In the genomic region with DNA sequence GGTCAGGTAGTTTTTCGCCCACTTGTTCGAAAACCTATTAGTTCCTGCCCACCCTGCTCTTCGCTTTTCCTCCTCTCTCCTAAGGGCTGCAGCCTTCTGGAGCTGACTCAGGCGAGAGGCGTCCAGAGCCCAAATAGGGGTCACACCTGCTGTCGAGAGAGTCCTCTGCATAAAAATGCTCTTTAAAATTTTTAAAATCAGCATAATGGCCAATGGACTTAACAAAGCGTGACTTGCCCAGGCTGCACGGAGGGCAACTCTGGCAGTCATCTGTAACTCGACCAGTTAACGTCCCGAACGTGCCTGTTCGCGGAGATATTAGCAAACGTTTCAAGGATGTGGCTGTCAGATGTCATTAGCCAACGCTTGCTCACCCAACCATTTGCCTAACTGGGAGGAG, we compare ENCODE assay signal across 18 cellular contexts. TPM values are rescaled to one million over a fixed set of nuclear protein-coding genes. Genes with fewer than 3 reads are reported as not detected.
DNase-seq lines count a peak whose midpoint lies in the region; ATAC-seq and TF ChIP-seq lines count a peak whose summit lies in the region.
"Had no signal": no experiment of that assay in that cellular context is flagged by ENCODE, and none has a peak within 500 bp of the region (broad histone marks: within the 10 kb centered on the region; RNA-seq: fewer than 3 reads in every experiment).

No MANE protein-coding gene starts in this region.

- H3K27me3 ChIP-seq in mesenchymal stem cell (ENCODE audit: control insufficient read depth in 1 of 2, insufficient read depth in 1 of 2, low read length in 2 of 2) (peaks cover 31 to 64% of the 10 kb centered on the region in 2 experiments), skeletal muscle tissue (ENCODE audit: control insufficient read depth in 3 of 3, insufficient read depth in 3 of 3, low read length in 3 of 3) (peaks cover 52 to 70% (median 55%) of the 10 kb centered on the region in 3 donors), upper lobe of right lung (peaks cover 60% of the 10 kb centered on the region), thyroid gland (peaks cover 20% of the 10 kb centered on the region)
- no peaks in the 10 kb centered on the region for H3K27me3 ChIP-seq in CD8-positive, alpha-beta memory T cell (ENCODE audit: insufficient read depth, low read length, poor library complexity, severe bottlenecking)

- no peak overlapping the region for H2BK5ac ChIP-seq in mesenchymal stem cell (ENCODE audit: low read depth, low read length, poor library complexity, severe bottlenecking)

- no peak for TF ChIP-seq POLR2A in thyroid gland (IDR thresholded peaks at IDR 0.05)

- H3K79me1 ChIP-seq in mesenchymal stem cell (replicated peaks; ENCODE audit: low read length, poor library complexity, severe bottlenecking), result no peaks in the 10 kb centered on the region

- no peak overlapping the region for H2BK15ac ChIP-seq in mesenchymal stem cell (ENCODE audit: low read depth, poor library complexity, severe bottlenecking)

- no peak for TF ChIP-seq CTCF in upper lobe of right lung (IDR thresholded peaks at IDR 0.05)
- no peak for TF ChIP-seq CTCF in thyroid gland (IDR thresholded peaks at IDR 0.05)

- POLR2A ChIA-PET in CD8-positive, alpha-beta memory T cell (lab: Charles Lee), result no interaction called here

- H3K4me1 ChIP-seq in mesenchymal stem cell (ENCODE audit: control insufficient read depth, insufficient read depth, low read depth, low read length) (peaks cover 16% of the 10 kb centered on the region), skeletal muscle tissue (ENCODE audit: control insufficient read depth in 3 of 3, insufficient read depth in 3 of 3, low read length in 3 of 3) (peaks cover 8 to 21% (median 16%) of the 10 kb centered on the region in 3 donors), upper lobe of right lung (no peaks in the 10 kb centered on the region), thyroid gland (peaks cover 0 to 10% of the 10 kb centered on the region in 2 donors)
- no peaks in the 10 kb centered on the region for H3K4me1 ChIP-seq in CD8-positive, alpha-beta memory T cell (ENCODE audit: insufficient read depth, low read length)

- H4K8ac ChIP-seq in mesenchymal stem cell (ENCODE audit: low read length), result no peak overlapping the region

- 6% methylated on average over 16 of the region's 16 CpGs for WGBS in mesenchymal stem cell
- WGBS in thyroid gland, 2 donors, result 3 to 5% methylated on average over 16 of the region's 16 CpGs

- H3K9ac ChIP-seq in mesenchymal stem cell (ENCODE audit: low read length), result no peak overlapping the region
- no peak overlapping the region for H3K9ac ChIP-seq in skeletal muscle tissue (ENCODE audit: low read depth in 1 of 3, low read length in 3 of 3)

- peak overlapping the region; percentile 86 for H3K4me2 ChIP-seq in mesenchymal stem cell (ENCODE audit: low read length, poor library complexity, severe bottlenecking)

- H3K36me3 ChIP-seq in mesenchymal stem cell (ENCODE audit: control insufficient read depth in 1 of 2, insufficient read depth in 2 of 2, low read depth in 1 of 2, low read length in 2 of 2), result no peaks in the 10 kb centered on the region
- H3K36me3 ChIP-seq in skeletal muscle tissue (ENCODE audit: control insufficient read depth in 3 of 3, insufficient read depth in 3 of 3, low read length in 3 of 3), result no peaks in the 10 kb centered on the region
- H3K36me3 ChIP-seq in upper lobe of right lung, result no peaks in the 10 kb centered on the region
- H3K36me3 ChIP-seq in thyroid gland, result no peaks in the 10 kb centered on the region
- no peaks in the 10 kb centered on the region for H3K36me3 ChIP-seq in CD8-positive, alpha-beta memory T cell (ENCODE audit: insufficient read depth, low read length)

- peak; percentile 38 for DNase-seq in M059J (ENCODE audit: low read depth)
- DNase-seq in ecto neural progenitor cell (ENCODE audit: low spot score), result peak; percentile 68
- DNase-seq in mesenchymal stem cell, result no peak
- DNase-seq in upper lobe of right lung, result no peak
- DNase-seq in thyroid gland, result no peak
- DNase-seq in CD8-positive, alpha-beta memory T cell, result no peak
- DNase-seq: activated CD4-positive, alpha-beta T cell treated with anti-CD3 and anti-CD28 coated beads, Interleukin-2, amount 10 ng/mL, durations not matched to agents 7 days and 5 days; activated T-cell treated with anti-CD3 and anti-CD28 coated beads, Interleukin-2, amount 50 U/mL, for 72 hours; amniotic stem cell; GF-D8; NCI-H146; stimulated activated naive B cell treated with anti-CD40 and anti-IgM and Interleukin-4, amounts not matched to agents 10 μg/mL and 1 μg/mL and 100 μg/mL, for 72 hours had no signal

- H2AFZ ChIP-seq in mesenchymal stem cell (ENCODE audit: low read depth, low read length), result no peak overlapping the region

- H3K27ac ChIP-seq in mesenchymal stem cell (ENCODE audit: low read length, poor library complexity, severe bottlenecking), result no peak overlapping the region
- H3K27ac ChIP-seq in skeletal muscle tissue (ENCODE audit: low read depth, low read length), result no peak overlapping the region
- no peak overlapping the region for H3K27ac ChIP-seq in upper lobe of right lung
- H3K27ac ChIP-seq in thyroid gland, result no peak overlapping the region
- H3K27ac ChIP-seq in CD8-positive, alpha-beta memory T cell (ENCODE audit: low read depth, low read length), result no peak overlapping the region

- no peaks in the 10 kb centered on the region for H3K36me3 Mint-ChIP-seq in CD8-positive, alpha-beta memory T cell
- H3K36me3 Mint-ChIP-seq: stimulated activated naive B cell treated with anti-CD40 and anti-IgM and Interleukin-4, amounts not matched to agents 10 μg/mL and 1 μg/mL and 100 μg/mL, for 72 hours had no signal

- H3K9me3 ChIP-seq in mesenchymal stem cell (ENCODE audit: control insufficient read depth, low read length) (peaks cover 3% of the 10 kb centered on the region), skeletal muscle tissue (ENCODE audit: control insufficient read depth in 3 of 3, low read length in 3 of 3) (no peaks in the 10 kb centered on the region), upper lobe of right lung (no peaks in the 10 kb centered on the region), thyroid gland (no peaks in the 10 kb centered on the region)
- H3K9me3 ChIP-seq in CD8-positive, alpha-beta memory T cell (ENCODE audit: low read length), result no peaks in the 10 kb centered on the region

- no peak overlapping the region for H3K14ac ChIP-seq in mesenchymal stem cell (ENCODE audit: low read length in 2 of 2)

- H3K27ac Mint-ChIP-seq in CD8-positive, alpha-beta memory T cell, result no peak overlapping the region
- H3K27ac Mint-ChIP-seq: activated CD4-positive, alpha-beta T cell treated with anti-CD3 and anti-CD28 coated beads, Interleukin-2, amount 10 ng/mL, durations not matched to agents 7 days and 5 days; activated T-cell treated with anti-CD3 and anti-CD28 coated beads, Interleukin-2, amount 50 U/mL, for 72 hours; T-helper 2 cell treated with Interferon-gamma antibody and Interleukin-4, amounts not matched to agents 5 μg/mL and 100 μg/mL, for 36 hours had no signal

- ATAC-seq in upper lobe of right lung, result no peak
- no peak for ATAC-seq in HG02981 (IDR thresholded peaks at IDR 0.05; ENCODE audit: unreplicated experiment)
- ATAC-seq: activated T-cell treated with anti-CD3 and anti-CD28 coated beads, Interleukin-2, amount 50 U/mL, for 72 hours; K562; sciatic nerve; stimulated activated naive B cell treated with anti-CD40 and anti-IgM and Interleukin-4, amounts not matched to agents 10 μg/mL and 1 μg/mL and 100 μg/mL, for 72 hours had no signal

- no peak overlapping the region for H3K4ac ChIP-seq in mesenchymal stem cell (ENCODE audit: low read depth in 1 of 2, low read length in 2 of 2)

- no peak overlapping the region for H3K4me3 Mint-ChIP-seq in CD8-positive, alpha-beta memory T cell
- H3K4me3 Mint-ChIP-seq: activated CD4-positive, alpha-beta T cell treated with anti-CD3 and anti-CD28 coated beads, Interleukin-2, amount 10 ng/mL, durations not matched to agents 7 days and 5 days; activated T-cell treated with anti-CD3 and anti-CD28 coated beads, Interleukin-2, amount 50 U/mL, for 72 hours; T-helper 2 cell treated with Interferon-gamma antibody and Interleukin-4, amounts not matched to agents 5 μg/mL and 100 μg/mL, for 36 hours had no signal

- H3K9me3 Mint-ChIP-seq in CD8-positive, alpha-beta memory T cell, result peaks cover 0 to 20% (median 13%) of the 10 kb centered on the region in 5 donors
- H3K9me3 Mint-ChIP-seq: activated CD4-positive, alpha-beta T cell treated with anti-CD3 and anti-CD28 coated beads, Interleukin-2, amount 10 ng/mL, durations not matched to agents 7 days and 5 days; T-helper 2 cell treated with Interferon-gamma antibody and Interleukin-4, amounts not matched to agents 5 μg/mL and 100 μg/mL, for 36 hours had no signal

- CTCF ChIA-PET in CD8-positive, alpha-beta memory T cell (lab: Charles Lee), result no interaction called here

- intact Hi-C loops in upper lobe of right lung (cut with DNase I), result no loop called here
- intact Hi-C loops in thyroid gland (cut with DNase I), result no loop called here

- no peak overlapping the region for H2BK12ac ChIP-seq in mesenchymal stem cell (ENCODE audit: low read length in 2 of 2)

- H4K91ac ChIP-seq in mesenchymal stem cell (ENCODE audit: low read length), result no peak overlapping the region

- H2AK5ac ChIP-seq in mesenchymal stem cell (ENCODE audit: low read length, severe bottlenecking), result no peak overlapping the region

- no peak overlapping the region for H3K18ac ChIP-seq in mesenchymal stem cell (ENCODE audit: low read depth in 1 of 2, low read length in 2 of 2)

- H2BK120ac ChIP-seq in mesenchymal stem cell (ENCODE audit: low read depth, low read length), result no peak overlapping the region

- H3K27me3 Mint-ChIP-seq in CD8-positive, alpha-beta memory T cell, result peaks cover 36 to 61% of the 10 kb centered on the region in 2 donors

- no peak overlapping the region for H3K23ac ChIP-seq in mesenchymal stem cell (ENCODE audit: low read length in 2 of 2)

- H3K4me1 Mint-ChIP-seq in CD8-positive, alpha-beta memory T cell, result no peaks in the 10 kb centered on the region
- H3K4me1 Mint-ChIP-seq: activated CD4-positive, alpha-beta T cell treated with anti-CD3 and anti-CD28 coated beads, Interleukin-2, amount 10 ng/mL, durations not matched to agents 7 days and 5 days had no signal

- H3K4me3 ChIP-seq in mesenchymal stem cell (ENCODE audit: insufficient read depth in 1 of 2, low read depth in 1 of 2, low read length in 2 of 2) (peak overlapping the region in 1 of 2 experiments; percentile 65), skeletal muscle tissue (ENCODE audit: low read length in 3 of 3) (peak overlapping the region in 2 of 3 donors; percentile 57 to 59), upper lobe of right lung (no peak overlapping the region), thyroid gland (replicated peaks in 1 of 3) (no peak overlapping the region)
- H3K4me3 ChIP-seq in CD8-positive, alpha-beta memory T cell (ENCODE audit: low read length), result no peak overlapping the region
- H3K4me3 ChIP-seq: K562 had no signal

RNA-seq across cellular contexts. Expression of a gene that starts 32.2 kb away (rescaled TPM):
- 0.10 TPM in 1 of 2 replicates, not detected in the other for total RNA-seq in M059J (2014; rRNA removed; shearing (Covaris generic))
- polyA plus RNA-seq in mesenchymal stem cell (2013, experiment 1 of 2), result not detected
- polyA plus RNA-seq in mesenchymal stem cell (2013, experiment 2 of 2), result not detected
- total RNA-seq in skeletal muscle tissue (not detected), upper lobe of right lung (not detected), thyroid gland (not detected)
- total RNA-seq in CD8-positive, alpha-beta memory T cell, result not detected
- not detected for polyA plus RNA-seq in CD8-positive, alpha-beta memory T cell
- total RNA-seq: activated CD4-positive, alpha-beta T cell treated with anti-CD3 and anti-CD28 coated beads, Interleukin-2, amount 10 ng/mL, durations not matched to agents 7 days and 5 days; activated T-cell treated with anti-CD3 and anti-CD28 coated beads, Interleukin-2, amount 50 U/mL, for 72 hours; K562; RPMI7951; sciatic nerve had no signal
- polyA plus RNA-seq: K562 had no signal

Comparison
In these comparisons a context has a peak if more than half of its experiments do, and no peak if none do; other contexts are left out.
1. DNase-seq: peak in M059J (single experiment) and ecto neural progenitor cell (single experiment); none in mesenchymal stem cell (single experiment), upper lobe of right lung (single experiment), thyroid gland (0 of 2) and CD8-positive, alpha-beta memory T cell (0 of 5).
2. H3K4me3 ChIP-seq: peak in skeletal muscle tissue (2 of 3); none in upper lobe of right lung (single experiment), thyroid gland (0 of 3) and CD8-positive, alpha-beta memory T cell (single experiment).